Comparison of ENCODE assay signal across 1 cellular context in the genomic region with DNA sequence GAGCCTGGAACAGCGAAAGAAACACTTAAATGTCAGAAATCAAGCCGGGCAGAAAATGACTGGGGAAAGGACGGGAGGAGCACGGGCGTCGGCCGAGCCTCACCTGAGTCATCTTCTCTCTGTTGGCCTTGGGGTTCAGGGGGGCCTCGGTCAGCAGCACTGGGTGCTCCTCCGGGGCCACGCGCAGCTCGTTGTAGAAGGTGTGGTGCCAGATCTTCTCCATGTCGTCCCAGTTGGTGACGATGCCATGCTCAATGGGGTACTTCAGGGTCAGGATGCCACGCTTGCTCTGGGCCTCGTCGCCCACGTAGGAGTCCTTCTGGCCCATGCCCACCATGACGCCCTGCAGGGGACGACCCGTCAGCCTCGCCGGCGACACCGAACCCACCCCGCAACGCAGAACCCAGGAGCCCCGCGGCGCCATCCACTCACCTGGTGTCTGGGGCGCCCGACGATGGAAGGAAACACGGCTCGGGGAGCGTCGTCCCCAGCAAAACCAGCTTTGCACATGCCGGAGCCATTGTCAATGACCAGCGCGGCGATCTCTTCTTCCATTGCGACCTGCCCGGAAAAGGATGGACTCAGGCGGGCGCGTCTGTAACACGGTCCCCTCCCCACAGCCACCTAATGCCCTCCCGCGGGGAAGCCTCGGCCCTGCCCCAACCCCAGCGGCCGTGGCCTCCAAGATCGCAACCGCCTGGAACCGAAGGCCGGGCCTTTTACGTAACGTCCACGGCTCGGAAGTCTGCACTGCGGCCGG.
TF ChIP-seq lines count a peak whose summit lies in the region.

No MANE protein-coding gene starts in this region.

TF ChIP-seq in K562, 482 proteins besides CTCF, POLR2A, EP300 and RAD21 (continued from another document and continues in another):
- TF ChIP-seq CHD7 (IDR thresholded peaks at IDR 0.05; ENCODE audit: low read depth, low read length) (peak; percentile 39), STAT5B (CRISPR knock-in tag; IDR thresholded peaks at IDR 0.05) (no peak), HMG20B (CRISPR knock-in tag; IDR thresholded peaks at IDR 0.05) (no peak), PCBP1 (IDR thresholded peaks at IDR 0.05; ENCODE audit: low read depth, low read length, poor library complexity, severe bottlenecking) (peak; percentile 94), RBM39 (optimal IDR thresholded peaks at IDR 0.05; ENCODE audit: low read depth, low read length) (no peak), ZNF174 (CRISPR knock-in tag; IDR thresholded peaks at IDR 0.05) (no peak), ZBTB2 (IDR thresholded peaks at IDR 0.05) (no peak), FOXK1 (CRISPR knock-in tag; IDR thresholded peaks at IDR 0.05; ENCODE audit: borderline replicate concordance) (no peak), SREBF2 (CRISPR knock-in tag; IDR thresholded peaks at IDR 0.05) (no peak), SRSF9 (IDR thresholded peaks at IDR 0.05; ENCODE audit: borderline replicate concordance, low read depth, low read length) (no peak), SMAD2 (IDR thresholded peaks at IDR 0.05; ENCODE audit: low read depth, low read length) (no peak), TCF3 (CRISPR knock-in tag; IDR thresholded peaks at IDR 0.05) (no peak), REST (CRISPR knock-in tag; IDR thresholded peaks at IDR 0.05; ENCODE audit: low read depth) (no peak), HOXB6 (CRISPR knock-in tag; IDR thresholded peaks at IDR 0.05; ENCODE audit: borderline replicate concordance) (no peak), JUNB (CRISPR knock-in tag; conservative IDR thresholded peaks at IDR 0.05) (no peak), ZNF408 (CRISPR knock-in tag; IDR thresholded peaks at IDR 0.05; ENCODE audit: low read depth) (no peak), NCOA4 (IDR thresholded peaks at IDR 0.05; ENCODE audit: partially characterized antibody) (no peak), TEAD2 (tag; IDR thresholded peaks at IDR 0.05) (no peak), CREBBP (IDR thresholded peaks at IDR 0.05; ENCODE audit: low read depth, low read length) (no peak), CAMTA2 (CRISPR knock-in tag; conservative IDR thresholded peaks at IDR 0.05) (no peak), ZNF668 (CRISPR knock-in tag; IDR thresholded peaks at IDR 0.05) (no peak), ZNF3 (CRISPR knock-in tag; IDR thresholded peaks at IDR 0.05) (no peak), HMG20A (CRISPR knock-in tag; conservative IDR thresholded peaks at IDR 0.05) (no peak), E2F1 (CRISPR knock-in tag; IDR thresholded peaks at IDR 0.05) (no peak), RBM25 (IDR thresholded peaks at IDR 0.05; ENCODE audit: low read depth, low read length, severe bottlenecking) (no peak), ARHGAP35 (IDR thresholded peaks at IDR 0.05; ENCODE audit: partially characterized antibody) (peak; percentile 20), MYNN (IDR thresholded peaks at IDR 0.05) (no peak), MYNN (CRISPR knock-in tag; IDR thresholded peaks at IDR 0.05) (no peak), NR4A1 (CRISPR knock-in tag; IDR thresholded peaks at IDR 0.05) (no peak), NR4A1 (tag; IDR thresholded peaks at IDR 0.05) (no peak)
- TF ChIP-seq, protein P1, sequence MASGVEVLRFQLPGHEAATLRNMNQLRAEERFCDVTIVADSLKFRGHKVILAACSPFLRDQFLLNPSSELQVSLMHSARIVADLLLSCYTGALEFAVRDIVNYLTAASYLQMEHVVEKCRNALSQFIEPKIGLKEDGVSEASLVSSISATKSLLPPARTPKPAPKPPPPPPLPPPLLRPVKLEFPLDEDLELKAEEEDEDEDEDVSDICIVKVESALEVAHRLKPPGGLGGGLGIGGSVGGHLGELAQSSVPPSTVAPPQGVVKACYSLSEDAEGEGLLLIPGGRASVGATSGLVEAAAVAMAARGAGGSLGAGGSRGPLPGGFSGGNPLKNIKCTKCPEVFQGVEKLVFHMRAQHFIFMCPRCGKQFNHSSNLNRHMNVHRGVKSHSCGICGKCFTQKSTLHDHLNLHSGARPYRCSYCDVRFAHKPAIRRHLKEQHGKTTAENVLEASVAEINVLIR (CRISPR knock-in tag; IDR thresholded peaks at IDR 0.05) = no peak
- TF ChIP-seq, protein P2, sequence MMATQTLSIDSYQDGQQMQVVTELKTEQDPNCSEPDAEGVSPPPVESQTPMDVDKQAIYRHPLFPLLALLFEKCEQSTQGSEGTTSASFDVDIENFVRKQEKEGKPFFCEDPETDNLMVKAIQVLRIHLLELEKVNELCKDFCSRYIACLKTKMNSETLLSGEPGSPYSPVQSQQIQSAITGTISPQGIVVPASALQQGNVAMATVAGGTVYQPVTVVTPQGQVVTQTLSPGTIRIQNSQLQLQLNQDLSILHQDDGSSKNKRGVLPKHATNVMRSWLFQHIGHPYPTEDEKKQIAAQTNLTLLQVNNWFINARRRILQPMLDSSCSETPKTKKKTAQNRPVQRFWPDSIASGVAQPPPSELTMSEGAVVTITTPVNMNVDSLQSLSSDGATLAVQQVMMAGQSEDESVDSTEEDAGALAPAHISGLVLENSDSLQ (IDR thresholded peaks at IDR 0.05) = no peak
- TF ChIP-seq, protein P3, sequence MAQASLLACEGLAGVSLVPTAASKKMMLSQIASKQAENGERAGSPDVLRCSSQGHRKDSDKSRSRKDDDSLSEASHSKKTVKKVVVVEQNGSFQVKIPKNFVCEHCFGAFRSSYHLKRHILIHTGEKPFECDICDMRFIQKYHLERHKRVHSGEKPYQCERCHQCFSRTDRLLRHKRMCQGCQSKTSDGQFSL (CRISPR knock-in tag; IDR thresholded peaks at IDR 0.05) = no peak
- TF ChIP-seq, protein P3 (tag; IDR thresholded peaks at IDR 0.05) = no peak
